1 cellular context compared by ENCODE assay signal in the genomic region with DNA sequence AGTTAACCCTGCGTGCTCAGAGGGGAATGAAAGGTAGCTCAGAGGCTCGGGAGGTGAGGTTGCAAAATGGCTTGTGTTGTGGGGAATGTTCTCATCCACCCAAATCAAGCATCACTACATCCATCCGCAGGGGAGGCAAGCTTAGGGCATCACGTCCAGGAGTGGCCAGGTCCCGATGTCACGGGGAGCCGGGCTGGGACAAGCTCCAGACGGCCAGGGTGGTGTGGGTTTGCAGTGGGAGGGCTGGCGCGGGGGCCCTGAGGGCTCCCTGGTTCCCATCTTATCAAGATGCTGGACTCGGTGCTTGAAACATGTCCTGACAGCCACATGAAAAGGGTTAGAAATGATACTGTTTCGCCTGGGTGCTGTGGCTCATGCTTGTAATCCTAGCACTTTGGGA.
TF ChIP-seq lines count a peak whose summit lies in the region.

No MANE protein-coding gene starts in this region.

TF ChIP-seq in IMR-90, 13 proteins besides CTCF, POLR2A, EP300 and RAD21:
- TF ChIP-seq SMC3 (IDR thresholded peaks at IDR 0.05; ENCODE audit: low read depth, low read length) (no peak), NFE2L2 (IDR thresholded peaks at IDR 0.05; ENCODE audit: low read depth, low read length) (no peak), BHLHE40 (IDR thresholded peaks at IDR 0.05; ENCODE audit: low read depth, low read length) (no peak), RCOR1 (IDR thresholded peaks at IDR 0.05; ENCODE audit: insufficient replicate concordance, low read length) (no peak), CEBPB (IDR thresholded peaks at IDR 0.05; ENCODE audit: low read depth, low read length) (no peak)
TF ChIP-seq in IMR-90: peak in this region for 0.
